ENCODE assay signal across 8 cellular contexts in genomic region chrX:24023972-24024664, GRCh38. TPM values are rescaled to one million over a fixed set of nuclear protein-coding genes. Genes with fewer than 3 reads are reported as not detected.
DNase-seq lines count a peak whose midpoint lies in the region; ATAC-seq, FAIRE-seq and TF ChIP-seq lines count a peak whose summit lies in the region.

No MANE protein-coding gene starts in this region.

- ATAC-seq in GM21717 (IDR thresholded peaks at IDR 0.05; ENCODE audit: unreplicated experiment) (no peak), esophagus mucosa (no peak)

- peak overlapping the region; percentile 64 for H3K4me3 ChIP-seq in AG04449 (ENCODE audit: low read depth, low read length)
- H3K4me3 ChIP-seq in SU-DHL-6 (ENCODE audit: insufficient read depth, low read length, poor library complexity, severe bottlenecking), result peak overlapping the region; percentile 88

- no peaks in the 10 kb centered on the region for H3K36me3 ChIP-seq in SU-DHL-6 (ENCODE audit: low read length)

- H3K27me3 ChIP-seq in SU-DHL-6 (ENCODE audit: low read length), result no peaks in the 10 kb centered on the region

- H3F3A ChIP-seq in SU-DHL-6 (ENCODE audit: insufficient read depth), result peaks cover 8% of the 10 kb centered on the region; the same call in 1 of the 2 replicates

- peak overlapping the region; percentile 88 for H3K27ac Mint-ChIP-seq in osteocyte (ENCODE audit: unreplicated experiment)

- no peaks in the 10 kb centered on the region for H3K27me3 Mint-ChIP-seq in osteocyte (ENCODE audit: unreplicated experiment)

- H3K4me1 Mint-ChIP-seq in osteocyte (ENCODE audit: unreplicated experiment), result peaks cover 45% of the 10 kb centered on the region

- H3K27ac ChIP-seq in SU-DHL-6 (ENCODE audit: low read depth, low read length), result peak overlapping the region; percentile 79

- peak overlapping the region; percentile 92 for H3K4me2 ChIP-seq in SU-DHL-6 (ENCODE audit: low read depth, low read length, poor library complexity, severe bottlenecking)

- H4K20me1 ChIP-seq in SU-DHL-6 (ENCODE audit: low read depth, low read length), result 0 out of 2 replicates have a peak, but pooled peaks cover 5% of the 10 kb centered on the region

- TF ChIP-seq CTCF in AG04449 (IDR thresholded peaks at IDR 0.05; ENCODE audit: insufficient read depth, low read length, missing control alignments), result no peak
- no peak for TF ChIP-seq CTCF in SU-DHL-6 (IDR thresholded peaks at IDR 0.05; ENCODE audit: insufficient read depth, low read length, poor library complexity, severe bottlenecking)
- TF ChIP-seq CTCF in osteocyte (IDR thresholded peaks at IDR 0.05), result no peak

- H3K9me3 ChIP-seq in SU-DHL-6 (ENCODE audit: insufficient read depth, low read length), result no peaks in the 10 kb centered on the region

- CTCF ChIA-PET in AG04449 (lab: Yijun Ruan, JAX), result interaction anchor here (0.9 kb wide), 1 partner anchor 14 kb away, joined by 3 read pairs; no protein-coding TSS in a partner anchor

- H3K9me3 Mint-ChIP-seq in osteocyte (ENCODE audit: unreplicated experiment), result no peaks in the 10 kb centered on the region

- H3K36me3 Mint-ChIP-seq in osteocyte (ENCODE audit: unreplicated experiment), result peaks cover 8% of the 10 kb centered on the region

- H3K79me2 ChIP-seq in SU-DHL-6 (ENCODE audit: insufficient read depth, low read length), result peaks cover 59% of the 10 kb centered on the region

- H3K9ac ChIP-seq in SU-DHL-6 (ENCODE audit: low read length), result peak overlapping the region; percentile 96

- peak overlapping the region; percentile 90 for H3K4me3 Mint-ChIP-seq in osteocyte (ENCODE audit: unreplicated experiment)

- no peak overlapping the region for H2AFZ ChIP-seq in SU-DHL-6 (ENCODE audit: low read depth, low read length, severe bottlenecking)

- DNase-seq in AG04449 (ENCODE audit: low read depth, low spot score) (no peak), GM12892 (ENCODE audit: insufficient read length) (no peak), fibroblast of gingiva (ENCODE audit: low read depth) (peak; percentile 0), osteocyte (ENCODE audit: extremely low spot score, unreplicated experiment) (no peak), SKM-1 treated with dmso at 0.1 percent for 144 hours (lab: John Stamatoyannopoulos, UW; ENCODE audit: unreplicated experiment) (no peak)

- no peak for TF ChIP-seq POLR2A in GM12892 (IDR thresholded peaks at IDR 0.05; ENCODE audit: low read depth, low read length)

- FAIRE-seq in GM12892 (lab: Jason Lieb, UNC), result peak; percentile 42

- no peaks in the 10 kb centered on the region for H3K9me2 ChIP-seq in SU-DHL-6 (replicated peaks; ENCODE audit: insufficient read depth, low read length)

- POLR2A ChIA-PET in AG04449 (lab: Yijun Ruan, JAX), result interaction anchor here (2.3 kb wide), 1 partner anchor 30 kb away, joined by 20 read pairs; the partner anchor contains the start of gene EIF2S3

RNA-seq across cellular contexts. Expression of gene KLHL15, which starts 2.9 kb away (rescaled TPM):
- 4.0 TPM for polyA plus RNA-seq in GM12892 (2012; ENCODE audit: missing spikeins)
- total RNA-seq in osteocyte (15.8 and 16.3 TPM in 2 replicates), esophagus mucosa (2.1 TPM)

RNA-seq across cellular contexts. Expression of gene EIF2S3, which starts 30.6 kb away (rescaled TPM):
- 289 TPM for polyA plus RNA-seq in GM12892 (2012; ENCODE audit: missing spikeins)
- total RNA-seq in osteocyte (360 and 369 TPM in 2 replicates), esophagus mucosa (142 TPM)
